ENCODE assay signal across 36 cellular contexts in the genomic region with DNA sequence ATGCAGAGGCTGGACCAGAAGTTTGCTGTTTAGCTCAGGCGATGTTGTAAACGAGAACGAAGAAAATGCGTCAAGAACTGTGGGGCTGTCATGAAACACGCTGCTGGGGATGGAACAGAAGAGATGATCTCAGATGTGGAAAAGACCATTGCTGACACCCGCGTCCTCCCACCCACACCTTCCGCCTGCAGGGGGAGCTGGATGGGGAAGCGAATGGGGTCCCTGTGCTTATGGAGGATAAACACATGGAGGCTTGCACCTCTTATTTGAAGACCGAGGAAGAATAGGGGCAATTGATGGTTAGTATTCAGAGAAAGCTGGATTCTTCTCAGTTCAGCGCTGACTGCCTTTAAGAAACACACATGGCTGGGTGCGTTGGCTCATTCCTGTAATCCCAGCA.
"Had no signal": no experiment of that assay in that cellular context is flagged by ENCODE, and none has a peak within 500 bp of the region (broad histone marks: within the 10 kb centered on the region; RNA-seq: fewer than 3 reads in every experiment).

No MANE protein-coding gene starts in this region.

- H3K9me3 ChIP-seq: Peyer's patch, SJSA1 had no signal

- H3K27me3 Mint-ChIP-seq: activated CD8-positive, alpha-beta T cell treated with anti-CD3 and anti-CD28 coated beads for 36 hours; activated naive CD4-positive, alpha-beta T cell treated with anti-CD3 and anti-CD28 coated beads, Interleukin-2, amount 50 U/mL, for 24 hours; activated naive CD8-positive, alpha-beta T cell treated with anti-CD3 and anti-CD28 coated beads, Interleukin-2, amount 10 ng/mL, durations not matched to agents 7 days and 5 days had no signal

- H3K4me1 Mint-ChIP-seq: activated naive CD4-positive, alpha-beta T cell treated with anti-CD3 and anti-CD28 coated beads, Interleukin-2, amount 50 U/mL, for 24 hours; activated naive CD8-positive, alpha-beta T cell treated with anti-CD3 and anti-CD28 coated beads, Interleukin-2, amount 10 ng/mL, durations not matched to agents 7 days and 5 days had no signal

- ATAC-seq: activated CD8-positive, alpha-beta T cell treated with anti-CD3 and anti-CD28 coated beads for 36 hours; PC-3 had no signal

- DNase-seq: activated CD4-positive, alpha-beta T cell treated with anti-CD3 and anti-CD28 coated beads for 1 hour; activated CD4-positive, alpha-beta T cell treated with anti-CD3 and anti-CD28 coated beads for 48 hours; activated CD4-positive, CD25-positive, alpha-beta regulatory T cell; activated CD8-positive, alpha-beta T cell treated with anti-CD3 and anti-CD28 coated beads for 36 hours; activated gamma-delta T cell; activated naive CD4-positive, alpha-beta T cell treated with Interleukin-2 at 50 U/mL for 16 hours; activated naive CD8-positive, alpha-beta T cell treated with anti-CD3 and anti-CD28 coated beads, Interleukin-2, amount 10 ng/mL, durations not matched to agents 7 days and 5 days; activated T-cell treated with anti-CD3 and anti-CD28 coated beads, Interleukin-2, amount 50 U/mL, for 1 hour; amygdala; caudate nucleus; cerebellar nuclear complex; Kasumi-1; MM.1S; MV-4-11; NCI-H1092 treated with DMSO at 0.1 percent for 48 hours; NCI-H1436; NCI-H1694; NCI-H2029; NCI-H345; NCI-H526; NCI-H748 treated with DMSO at 0.1 percent for 48 hours; NK-92 treated with Interleukin-12 subunit alpha and Interleukin-12 subunit beta, amount 100 ng/mL, for 24 hours; PC-3; Peyer's patch; RPMI8226; SHP77 treated with DMSO at 0.1 percent for 48 hours; SW 1271; T-helper 1 cell; T-helper 2 cell; T-helper 9 cell had no signal

- H3K4me1 ChIP-seq: ascending aorta, breast epithelium, Peyer's patch, SJSA1 had no signal

- H3K27ac Mint-ChIP-seq: activated CD8-positive, alpha-beta T cell treated with anti-CD3 and anti-CD28 coated beads for 36 hours; activated naive CD4-positive, alpha-beta T cell treated with anti-CD3 and anti-CD28 coated beads, Interleukin-2, amount 50 U/mL, for 24 hours; activated naive CD8-positive, alpha-beta T cell treated with anti-CD3 and anti-CD28 coated beads, Interleukin-2, amount 10 ng/mL, durations not matched to agents 7 days and 5 days; activated T-helper 2 cell treated with anti-CD3 and anti-CD28 coated beads, Interferon-gamma antibody, Interleukin-2, Interleukin-4, amounts not matched to agents 10 μg/mL and 5 μg/mL and 100 μg/mL, durations not matched to agents 14 hours and 24 hours and 36 hours had no signal

- H3K4me3 Mint-ChIP-seq: activated CD8-positive, alpha-beta T cell treated with anti-CD3 and anti-CD28 coated beads for 36 hours; activated naive CD4-positive, alpha-beta T cell treated with anti-CD3 and anti-CD28 coated beads, Interleukin-2, amount 50 U/mL, for 24 hours; activated naive CD8-positive, alpha-beta T cell treated with anti-CD3 and anti-CD28 coated beads, Interleukin-2, amount 10 ng/mL, durations not matched to agents 7 days and 5 days had no signal

- H3K27me3 ChIP-seq: ascending aorta, breast epithelium, Peyer's patch, SJSA1 had no signal

- H3K9me3 Mint-ChIP-seq: activated CD8-positive, alpha-beta T cell treated with anti-CD3 and anti-CD28 coated beads for 36 hours; activated naive CD4-positive, alpha-beta T cell treated with anti-CD3 and anti-CD28 coated beads, Interleukin-2, amount 50 U/mL, for 24 hours; activated naive CD8-positive, alpha-beta T cell treated with anti-CD3 and anti-CD28 coated beads, Interleukin-2, amount 10 ng/mL, durations not matched to agents 7 days and 5 days; activated T-helper 2 cell treated with anti-CD3 and anti-CD28 coated beads, Interferon-gamma antibody, Interleukin-2, Interleukin-4, amounts not matched to agents 10 μg/mL and 5 μg/mL and 100 μg/mL, durations not matched to agents 14 hours and 24 hours and 36 hours had no signal

- H3K4me3 ChIP-seq: ascending aorta, breast epithelium, Peyer's patch, SJSA1 had no signal

- H3K36me3 ChIP-seq: breast epithelium, Peyer's patch, SJSA1 had no signal

- H3K27ac ChIP-seq: ascending aorta, breast epithelium, Peyer's patch, SJSA1, VCaP had no signal
